1 cellular context compared by ENCODE assay signal in the genomic region with DNA sequence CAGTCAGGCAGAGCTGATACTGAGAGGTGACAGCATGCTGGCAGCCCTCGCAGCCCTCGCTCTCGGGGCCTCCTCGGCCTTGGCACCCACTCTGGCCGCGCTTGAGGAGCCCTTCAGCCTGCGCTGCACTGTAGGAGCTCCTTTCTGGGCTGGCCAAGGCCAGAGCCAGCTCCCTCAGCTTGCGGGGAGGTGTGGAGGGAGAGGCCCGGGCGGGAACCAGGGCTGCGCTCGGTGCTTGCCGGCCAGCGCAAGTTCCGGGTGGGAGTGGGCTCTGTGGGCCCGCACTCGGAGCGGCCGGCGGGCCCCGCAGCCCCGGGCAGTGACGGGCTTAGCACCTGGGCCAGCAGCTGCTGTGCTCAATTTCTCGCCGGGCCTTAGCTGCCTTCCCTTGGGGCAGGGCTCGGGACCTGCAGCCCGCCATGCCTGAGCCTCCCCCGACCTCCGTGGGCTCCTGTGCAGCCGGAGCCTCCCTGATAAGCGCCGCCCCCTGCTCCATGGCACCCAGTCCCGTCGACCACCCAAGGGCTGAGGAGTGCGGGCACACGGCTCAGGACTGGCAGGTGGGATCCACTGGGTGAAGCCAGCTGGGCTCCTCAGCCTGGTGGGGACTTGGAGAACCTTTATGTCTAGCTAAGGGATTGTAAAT. TPM values are rescaled to one million over a fixed set of nuclear protein-coding genes. Genes with fewer than 3 reads are reported as not detected.
"Had no signal": no experiment of that assay in that cellular context is flagged by ENCODE, and none has a peak within 500 bp of the region (broad histone marks: within the 10 kb centered on the region; RNA-seq: fewer than 3 reads in every experiment).

No MANE protein-coding gene starts in this region.

RNA-seq across cellular contexts. Expression of a gene that starts 14.3 kb away (rescaled TPM):
- total RNA-seq: G401 had no signal
